16 cellular contexts compared by ENCODE assay signal in genomic region chr12:19382563-19382962, GRCh38. TPM values are rescaled to one million over a fixed set of nuclear protein-coding genes. Genes with fewer than 3 reads are reported as not detected.
DNase-seq lines count a peak whose midpoint lies in the region; ATAC-seq and TF ChIP-seq lines count a peak whose summit lies in the region.
"Had no signal": no experiment of that assay in that cellular context is flagged by ENCODE, and none has a peak within 500 bp of the region (broad histone marks: within the 10 kb centered on the region; RNA-seq: fewer than 3 reads in every experiment).

No MANE protein-coding gene starts in this region.

- no peak overlapping the region for H3K4me3 ChIP-seq in gastroesophageal sphincter
- H3K4me3 ChIP-seq: left lung, right atrium auricular region had no signal

- H3K27ac Mint-ChIP-seq in activated CD8-positive, alpha-beta T cell treated with anti-CD3 and anti-CD28 coated beads for 36 hours = peak overlapping the region; percentile 38
- H3K27ac Mint-ChIP-seq in activated CD8-positive, alpha-beta T cell treated with anti-CD3 and anti-CD28 coated beads, Interleukin-2, amount 10 ng/mL, durations not matched to agents 7 days and 5 days = no peak overlapping the region
- H3K27ac Mint-ChIP-seq in progenitor cell of endocrine pancreas = peak overlapping the region; percentile 59
- H3K27ac Mint-ChIP-seq: naive B cell had no signal

- DNase-seq in activated CD8-positive, alpha-beta T cell treated with anti-CD3 and anti-CD28 coated beads for 36 hours = no peak
- DNase-seq in activated CD8-positive, alpha-beta T cell treated with anti-CD3 and anti-CD28 coated beads, Interleukin-2, amount 10 ng/mL, durations not matched to agents 7 days and 5 days = no peak
- peak; percentile 4 for DNase-seq in astrocyte of the hippocampus (ENCODE audit: low read depth, low spot score)
- DNase-seq in progenitor cell of endocrine pancreas (ENCODE audit: low spot score, unreplicated experiment) = no peak
- DNase-seq in left colon = no peak
- DNase-seq in omental fat pad (ENCODE audit: low spot score) = no peak
- DNase-seq: GDM1, hippocampal formation, Karpas-422, naive B cell, NCI-H1417 treated with DMSO at 0.1 percent for 48 hours, NCI-H524 had no signal

- H3K4me1 ChIP-seq in gastroesophageal sphincter = no peaks in the 10 kb centered on the region
- H3K4me1 ChIP-seq: left lung, right atrium auricular region had no signal

- H3K36me3 Mint-ChIP-seq in activated CD8-positive, alpha-beta T cell treated with anti-CD3 and anti-CD28 coated beads for 36 hours (ENCODE audit: low read depth) = no peaks in the 10 kb centered on the region
- no peaks in the 10 kb centered on the region for H3K36me3 Mint-ChIP-seq in activated CD8-positive, alpha-beta T cell treated with anti-CD3 and anti-CD28 coated beads, Interleukin-2, amount 10 ng/mL, durations not matched to agents 7 days and 5 days (ENCODE audit: low read depth)
- peaks cover 39% of the 10 kb centered on the region for H3K36me3 Mint-ChIP-seq in progenitor cell of endocrine pancreas (ENCODE audit: insufficient read depth)
- H3K36me3 Mint-ChIP-seq: naive B cell had no signal

- no peak for ATAC-seq in activated CD8-positive, alpha-beta T cell treated with anti-CD3 and anti-CD28 coated beads for 36 hours
- no peak for ATAC-seq in activated CD8-positive, alpha-beta T cell treated with anti-CD3 and anti-CD28 coated beads, Interleukin-2, amount 10 ng/mL, durations not matched to agents 7 days and 5 days
- peak; percentile 4 for ATAC-seq in HG02852 (IDR thresholded peaks at IDR 0.05; ENCODE audit: unreplicated experiment)
- no peak for ATAC-seq in left colon
- ATAC-seq in omental fat pad (ENCODE audit: low FRiP score) = no peak
- no peak for ATAC-seq in gastroesophageal sphincter

- no peaks in the 10 kb centered on the region for H3K9me3 Mint-ChIP-seq in activated CD8-positive, alpha-beta T cell treated with anti-CD3 and anti-CD28 coated beads for 36 hours
- no peaks in the 10 kb centered on the region for H3K9me3 Mint-ChIP-seq in activated CD8-positive, alpha-beta T cell treated with anti-CD3 and anti-CD28 coated beads, Interleukin-2, amount 10 ng/mL, durations not matched to agents 7 days and 5 days (ENCODE audit: insufficient read depth)
- H3K9me3 Mint-ChIP-seq in progenitor cell of endocrine pancreas (ENCODE audit: low read depth) = no peaks in the 10 kb centered on the region
- H3K9me3 Mint-ChIP-seq: naive B cell had no signal

- H3K4me1 Mint-ChIP-seq in activated CD8-positive, alpha-beta T cell treated with anti-CD3 and anti-CD28 coated beads for 36 hours (ENCODE audit: low read depth) = peaks cover 10% of the 10 kb centered on the region
- H3K4me1 Mint-ChIP-seq in activated CD8-positive, alpha-beta T cell treated with anti-CD3 and anti-CD28 coated beads, Interleukin-2, amount 10 ng/mL, durations not matched to agents 7 days and 5 days (ENCODE audit: low read depth) = peaks cover 10% of the 10 kb centered on the region
- no peaks in the 10 kb centered on the region for H3K4me1 Mint-ChIP-seq in progenitor cell of endocrine pancreas (ENCODE audit: low read depth)
- H3K4me1 Mint-ChIP-seq: naive B cell had no signal

- no peak for TF ChIP-seq EP300 in gastroesophageal sphincter (IDR thresholded peaks at IDR 0.05)

- H3K27me3 Mint-ChIP-seq in activated CD8-positive, alpha-beta T cell treated with anti-CD3 and anti-CD28 coated beads for 36 hours = no peaks in the 10 kb centered on the region
- H3K27me3 Mint-ChIP-seq in activated CD8-positive, alpha-beta T cell treated with anti-CD3 and anti-CD28 coated beads, Interleukin-2, amount 10 ng/mL, durations not matched to agents 7 days and 5 days (ENCODE audit: low read depth) = no peaks in the 10 kb centered on the region
- no peaks in the 10 kb centered on the region for H3K27me3 Mint-ChIP-seq in progenitor cell of endocrine pancreas
- H3K27me3 Mint-ChIP-seq: naive B cell had no signal

- TF ChIP-seq CTCF in activated CD8-positive, alpha-beta T cell treated with anti-CD3 and anti-CD28 coated beads for 36 hours (IDR thresholded peaks at IDR 0.05) = no peak
- TF ChIP-seq CTCF in progenitor cell of endocrine pancreas (IDR thresholded peaks at IDR 0.05; ENCODE audit: unreplicated experiment) (no peak), omental fat pad (IDR thresholded peaks at IDR 0.05) (no peak), gastroesophageal sphincter (IDR thresholded peaks at IDR 0.05) (no peak)

- H3K27ac ChIP-seq in gastroesophageal sphincter = no peak overlapping the region
- H3K27ac ChIP-seq: left lung, right atrium auricular region had no signal

- no peaks in the 10 kb centered on the region for H3K9me3 ChIP-seq in gastroesophageal sphincter
- H3K9me3 ChIP-seq: left lung, right atrium auricular region had no signal

- POLR2A ChIA-PET in activated CD8-positive, alpha-beta T cell treated with anti-CD3 and anti-CD28 coated beads for 36 hours (lab: Charles Lee) = interaction anchor here (1.0 kb wide), 1 partner anchor 58 kb away, joined by 3 read pairs; no protein-coding TSS in a partner anchor
- POLR2A ChIA-PET in activated CD8-positive, alpha-beta T cell treated with anti-CD3 and anti-CD28 coated beads, Interleukin-2, amount 10 ng/mL, durations not matched to agents 7 days and 5 days (lab: Charles Lee) = interaction anchor here (1.2 kb wide), 1 partner anchor 49 kb away, joined by 6 read pairs; no protein-coding TSS in a partner anchor

- WGBS in gastroesophageal sphincter (ENCODE audit: low coverage in 1 of 2), 2 donors = 80 to 95% methylated on average over 4 to 6 of the region's 9 CpGs

- H3K27me3 ChIP-seq in gastroesophageal sphincter = no peaks in the 10 kb centered on the region
- H3K27me3 ChIP-seq: left lung, right atrium auricular region had no signal

- intact Hi-C loops in activated CD8-positive, alpha-beta T cell treated with anti-CD3 and anti-CD28 coated beads for 36 hours (cut with micrococcal nuclease) = no loop called here
- intact Hi-C loops in left colon (cut with DNase I, micrococcal nuclease) = no loop called here

- no peak for TF ChIP-seq POLR2A in gastroesophageal sphincter (IDR thresholded peaks at IDR 0.05)

- CTCF ChIA-PET in activated CD8-positive, alpha-beta T cell treated with anti-CD3 and anti-CD28 coated beads for 36 hours (lab: Charles Lee) = interaction anchor here (1.4 kb wide), 1 partner anchor 50 kb away, joined by 3 read pairs; no protein-coding TSS in a partner anchor
- CTCF ChIA-PET in activated CD8-positive, alpha-beta T cell treated with anti-CD3 and anti-CD28 coated beads, Interleukin-2, amount 10 ng/mL, durations not matched to agents 7 days and 5 days (lab: Charles Lee) = no interaction called here

- peaks cover 0 to 17% of the 10 kb centered on the region in 2 donors for H3K36me3 ChIP-seq in gastroesophageal sphincter
- H3K36me3 ChIP-seq: left lung had no signal

- H3K4me3 Mint-ChIP-seq in activated CD8-positive, alpha-beta T cell treated with anti-CD3 and anti-CD28 coated beads for 36 hours = no peak overlapping the region
- no peak overlapping the region for H3K4me3 Mint-ChIP-seq in activated CD8-positive, alpha-beta T cell treated with anti-CD3 and anti-CD28 coated beads, Interleukin-2, amount 10 ng/mL, durations not matched to agents 7 days and 5 days
- H3K4me3 Mint-ChIP-seq in progenitor cell of endocrine pancreas (ENCODE audit: low read depth) = no peak overlapping the region
- H3K4me3 Mint-ChIP-seq: naive B cell had no signal

RNA-seq across cellular contexts. Expression of gene AEBP2, which starts 56.7 kb away (rescaled TPM):
- total RNA-seq in activated CD8-positive, alpha-beta T cell treated with anti-CD3 and anti-CD28 coated beads for 36 hours = 10 to 100 TPM; 59.6 to 63.3 TPM
- total RNA-seq in activated CD8-positive, alpha-beta T cell treated with anti-CD3 and anti-CD28 coated beads, Interleukin-2, amount 10 ng/mL, durations not matched to agents 7 days and 5 days = 10 to 100 TPM; 57.3 to 57.4 TPM
- total RNA-seq in progenitor cell of endocrine pancreas (64.9 and 68.5 TPM in 2 replicates), left colon (10 to 100 TPM; 32.4 to 35.4 TPM), omental fat pad (10 to 100 TPM; 19.3 to 39.9 (median 27.7) TPM), gastroesophageal sphincter (10 to 100 TPM; 23.6 to 41.4 (median 38.6) TPM)
